In the genomic region with DNA sequence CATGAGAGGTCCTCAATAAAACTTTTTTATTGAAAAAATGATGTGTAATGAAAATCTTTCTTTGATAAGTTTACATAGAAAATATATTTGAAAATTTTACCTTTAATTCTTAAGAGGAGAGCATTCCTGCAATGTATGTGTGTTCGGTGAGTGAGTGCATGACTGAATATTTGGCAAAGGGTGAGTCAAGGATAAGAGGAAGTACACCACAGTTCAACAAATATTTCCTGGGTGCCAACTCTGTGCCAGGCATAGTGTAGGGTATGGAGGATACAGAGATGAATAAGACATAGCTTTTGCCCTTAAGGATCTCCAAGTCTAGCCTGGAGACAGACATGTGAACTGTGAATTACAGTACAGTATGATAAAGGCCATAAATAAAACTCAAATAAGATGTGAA, we compare ENCODE assay signal across 4 cellular contexts.
"Had no signal": no experiment of that assay in that cellular context is flagged by ENCODE, and none has a peak within 500 bp of the region (broad histone marks: within the 10 kb centered on the region; RNA-seq: fewer than 3 reads in every experiment).

No MANE protein-coding gene starts in this region.

- DNase-seq: H9, HCEC 1CT, IMR-90 had no signal

- H2AFZ ChIP-seq: GM23338 had no signal

- H3K4me2 ChIP-seq: GM23338 had no signal

- H3K4me1 Mint-ChIP-seq: GM23338, H9 had no signal

- H3K4me3 ChIP-seq: GM23338 had no signal

- H3K4me3 Mint-ChIP-seq: GM23338, H9 had no signal

- ATAC-seq: GM23338 had no signal

- H3K27ac Mint-ChIP-seq: GM23338, H9 had no signal
